Comparison of ENCODE assay signal across 8 cellular contexts in the genomic region with DNA sequence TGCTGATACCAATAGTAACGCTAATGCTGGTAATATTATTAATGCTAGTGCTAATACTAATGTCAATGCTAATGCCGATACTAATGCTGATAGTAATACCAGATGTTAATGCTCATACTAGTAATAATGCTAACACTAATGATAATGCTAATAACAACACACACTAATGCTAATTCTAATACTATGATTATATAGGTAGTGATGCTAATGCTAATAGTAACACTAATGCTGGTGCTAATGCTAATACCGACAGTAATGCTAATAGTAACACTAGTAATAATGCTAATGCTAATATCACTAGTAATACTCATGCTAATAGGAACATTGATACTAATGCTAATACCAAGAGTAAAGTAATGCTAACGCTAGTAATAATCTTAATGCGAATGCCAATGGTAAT.
"Had no signal": no experiment of that assay in that cellular context is flagged by ENCODE, and none has a peak within 500 bp of the region (broad histone marks: within the 10 kb centered on the region; RNA-seq: fewer than 3 reads in every experiment).

No MANE protein-coding gene starts in this region.

- DNase-seq: GDM1, GF-D8 had no signal

- FAIRE-seq: G401.6, GM12878, GM12891, GM12892, GM18507, GM19239 had no signal

- ATAC-seq: GM12878 had no signal

- H3K4me3 ChIP-seq: GM12878 had no signal
